In genomic region chr12:119204716-119205285, GRCh38 we compare ENCODE assay signal across 15 cellular contexts. TPM values are rescaled to one million over a fixed set of nuclear protein-coding genes. Genes with fewer than 3 reads are reported as not detected.
"Had no signal": no experiment of that assay in that cellular context is flagged by ENCODE, and none has a peak within 500 bp of the region (broad histone marks: within the 10 kb centered on the region; RNA-seq: fewer than 3 reads in every experiment).

No MANE protein-coding gene starts in this region.

- ATAC-seq: activated T-helper 17 cell treated with anti-CD3 and anti-CD28 coated beads, Interleukin-2, amount 50 U/mL, for 72 hours had no signal

- H3K9me3 ChIP-seq: lower lobe of right lung, neutrophil, thoracic aorta had no signal

- H3K36me3 ChIP-seq: lower lobe of right lung, neutrophil, thoracic aorta had no signal

- H3K9me3 Mint-ChIP-seq: activated T-helper 17 cell treated with anti-CD3 and anti-CD28 coated beads, Interleukin-2, amount 50 U/mL, for 72 hours; dendritic cell treated with granulocyte-macrophage colony-stimulating factor and Interleukin-4, amounts not matched to agents 40 ng/mL and 50 ng/mL, for 4 days; mesothelial cell of epicardium; stimulated activated naive CD8-positive, alpha-beta T cell treated with anti-CD3 and anti-CD28 coated beads, Interleukin-15, Interleukin-2, amounts not matched to agents 100 ng/mL and 50 ng/mL, for 24 hours had no signal

- DNase-seq: activated CD4-positive, CD25-positive, alpha-beta regulatory T cell treated with anti-CD3 and anti-CD28 coated beads, Interleukin-2, amount 50 U/mL, for 72 hours; activated naive CD4-positive, alpha-beta T cell treated with Interleukin-2 at 50 U/mL for 16 hours; activated T-cell treated with anti-CD3 and anti-CD28 coated beads for 4 hours; cerebellar nuclear complex; effector memory CD4-positive, alpha-beta T cell; kidney glomerular epithelial cell; lower lobe of right lung had no signal

- H3K4me1 Mint-ChIP-seq: activated T-helper 17 cell treated with anti-CD3 and anti-CD28 coated beads, Interleukin-2, amount 50 U/mL, for 72 hours had no signal

- H3K27ac Mint-ChIP-seq: activated T-helper 17 cell treated with anti-CD3 and anti-CD28 coated beads, Interleukin-2, amount 50 U/mL, for 72 hours; dendritic cell treated with granulocyte-macrophage colony-stimulating factor and Interleukin-4, amounts not matched to agents 40 ng/mL and 50 ng/mL, for 4 days; stimulated activated naive CD8-positive, alpha-beta T cell treated with anti-CD3 and anti-CD28 coated beads, Interleukin-15, Interleukin-2, amounts not matched to agents 100 ng/mL and 50 ng/mL, for 24 hours had no signal

- H3K27ac ChIP-seq: lower lobe of right lung, neutrophil, thoracic aorta had no signal

- H3K4me3 Mint-ChIP-seq: activated T-helper 17 cell treated with anti-CD3 and anti-CD28 coated beads, Interleukin-2, amount 50 U/mL, for 72 hours; dendritic cell treated with granulocyte-macrophage colony-stimulating factor and Interleukin-4, amounts not matched to agents 40 ng/mL and 50 ng/mL, for 4 days; mesothelial cell of epicardium; stimulated activated naive CD8-positive, alpha-beta T cell treated with anti-CD3 and anti-CD28 coated beads, Interleukin-15, Interleukin-2, amounts not matched to agents 100 ng/mL and 50 ng/mL, for 24 hours had no signal

- H3K4me3 ChIP-seq: lower lobe of right lung, smooth muscle cell, thoracic aorta had no signal

- H3K36me3 Mint-ChIP-seq: mesothelial cell of epicardium had no signal

- H3K27me3 ChIP-seq: neutrophil had no signal

- H3K27me3 Mint-ChIP-seq: dendritic cell treated with granulocyte-macrophage colony-stimulating factor and Interleukin-4, amounts not matched to agents 40 ng/mL and 50 ng/mL, for 4 days; stimulated activated naive CD8-positive, alpha-beta T cell treated with anti-CD3 and anti-CD28 coated beads, Interleukin-15, Interleukin-2, amounts not matched to agents 100 ng/mL and 50 ng/mL, for 24 hours had no signal

RNA-seq across cellular contexts. Expression of gene HSPB8, which starts 26.1 kb away (rescaled TPM):
- total RNA-seq: activated T-helper 17 cell treated with anti-CD3 and anti-CD28 coated beads, Interleukin-2, amount 50 U/mL, for 72 hours; T-helper 1 cell treated with Interleukin-12 subunit alpha and Interleukin-12 subunit beta and Interleukin-4 antibody, amounts not matched to agents 30 ng/mL and 1 ng/mL, for 36 hours had no signal
